In genomic region chr12:132132609-132133430, GRCh38 we compare ENCODE assay signal across 9 cellular contexts.
"Had no signal": no experiment of that assay in that cellular context is flagged by ENCODE, and none has a peak within 500 bp of the region (broad histone marks: within the 10 kb centered on the region; RNA-seq: fewer than 3 reads in every experiment).

No MANE protein-coding gene starts in this region.

- ATAC-seq: body of pancreas had no signal

- DNase-seq: activated CD4-positive, alpha-beta memory T cell treated with anti-CD3 and anti-CD28 coated beads, Interleukin-2, amount 10 ng/mL, durations not matched to agents 7 days and 5 days; activated CD4-positive, CD25-positive, alpha-beta regulatory T cell treated with anti-CD3 and anti-CD28 coated beads, Interleukin-2, amount 50 U/mL, for 72 hours; body of pancreas; stimulated activated CD4-positive, alpha-beta T cell treated with anti-CD3 and anti-CD28 coated beads, Interleukin-1b, Interleukin-23, amount 100 ng/mL, for 48 hours; stimulated activated naive CD4-positive, alpha-beta T cell; SW 1271 had no signal

- H3K4me3 ChIP-seq: body of pancreas, right atrium auricular region, SJSA1, suprapubic skin had no signal

- H3K27me3 ChIP-seq: body of pancreas, right atrium auricular region, SJSA1, suprapubic skin had no signal

- H3K4me1 ChIP-seq: body of pancreas, right atrium auricular region, SJSA1, suprapubic skin had no signal

- H3K27ac ChIP-seq: body of pancreas, right atrium auricular region, SJSA1, suprapubic skin had no signal

- H3K9me3 ChIP-seq: body of pancreas, SJSA1, suprapubic skin had no signal
